Comparison of ENCODE assay signal across 1 cellular context in genomic region chr22:38789606-38790005, GRCh38.
TF ChIP-seq lines count a peak whose summit lies in the region.

No MANE protein-coding gene starts in this region.

TF ChIP-seq in IMR-90, 13 proteins besides CTCF, POLR2A, EP300 and RAD21 (continued from another document):
- TF ChIP-seq, protein P1, sequence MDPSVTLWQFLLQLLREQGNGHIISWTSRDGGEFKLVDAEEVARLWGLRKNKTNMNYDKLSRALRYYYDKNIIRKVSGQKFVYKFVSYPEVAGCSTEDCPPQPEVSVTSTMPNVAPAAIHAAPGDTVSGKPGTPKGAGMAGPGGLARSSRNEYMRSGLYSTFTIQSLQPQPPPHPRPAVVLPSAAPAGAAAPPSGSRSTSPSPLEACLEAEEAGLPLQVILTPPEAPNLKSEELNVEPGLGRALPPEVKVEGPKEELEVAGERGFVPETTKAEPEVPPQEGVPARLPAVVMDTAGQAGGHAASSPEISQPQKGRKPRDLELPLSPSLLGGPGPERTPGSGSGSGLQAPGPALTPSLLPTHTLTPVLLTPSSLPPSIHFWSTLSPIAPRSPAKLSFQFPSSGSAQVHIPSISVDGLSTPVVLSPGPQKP (IDR thresholded peaks at IDR 0.05; ENCODE audit: borderline replicate concordance, low read depth, low read length) = no peak
- TF ChIP-seq NFE2L2 (IDR thresholded peaks at IDR 0.05; ENCODE audit: low read depth, low read length) (no peak), MXI1 (IDR thresholded peaks at IDR 0.05; ENCODE audit: borderline replicate concordance, low read depth, low read length) (no peak), MAZ (IDR thresholded peaks at IDR 0.05; ENCODE audit: borderline replicate concordance, low read depth, low read length) (no peak), RCOR1 (IDR thresholded peaks at IDR 0.05; ENCODE audit: insufficient replicate concordance, low read length) (no peak), USF2 (IDR thresholded peaks at IDR 0.05; ENCODE audit: low read depth, low read length) (no peak), CHD1 (IDR thresholded peaks at IDR 0.05; ENCODE audit: low read depth, low read length) (no peak), BHLHE40 (IDR thresholded peaks at IDR 0.05; ENCODE audit: low read depth, low read length) (no peak), SMC3 (IDR thresholded peaks at IDR 0.05; ENCODE audit: low read depth, low read length) (no peak), FOS (IDR thresholded peaks at IDR 0.05; ENCODE audit: low read depth, low read length) (no peak), CEBPB (IDR thresholded peaks at IDR 0.05; ENCODE audit: low read depth, low read length) (no peak), MAFK (IDR thresholded peaks at IDR 0.05; ENCODE audit: low read depth, low read length) (no peak)
